ENCODE assay signal across 8 cellular contexts in genomic region chr5:132776077-132776931, GRCh38. TPM values are rescaled to one million over a fixed set of nuclear protein-coding genes. Genes with fewer than 3 reads are reported as not detected.
A peak's percentile ranks its signal among the peaks of the same experiment; 100 is the strongest.
DNase-seq lines count a peak whose midpoint lies in the region; ATAC-seq and TF ChIP-seq lines count a peak whose summit lies in the region.

No MANE protein-coding gene starts in this region.

- H3K4me3 ChIP-seq in AG04450 (ENCODE audit: low read depth, low read length) (peak overlapping the region; percentile 79), HL-60 (replicated peaks; ENCODE audit: insufficient read depth, low read length) (peak overlapping the region; percentile 55)

- no peaks in the 10 kb centered on the region for H3K27me3 ChIP-seq in AG04450 (ENCODE audit: control insufficient read depth, insufficient read depth, low read length)
- no peaks in the 10 kb centered on the region for H3K27me3 ChIP-seq in HL-60 (ENCODE audit: insufficient read depth, poor library complexity, severe bottlenecking)

- peak overlapping the region; percentile 80 for H3K4me3 Mint-ChIP-seq in activated T-helper 1 cell treated with anti-CD3 and anti-CD28 coated beads, Interleukin-12 subunit alpha, Interleukin-12 subunit beta, Interleukin-2, Interleukin-4 antibody, amounts not matched to agents 30 ng/mL and 10 ng/mL and 1 ng/mL, durations not matched to agents 14 hours and 24 hours and 36 hours

- no peak overlapping the region for H3K27ac ChIP-seq in AG04450 (ENCODE audit: low read depth, low read length)
- H3K27ac ChIP-seq in HL-60 (replicated peaks), result no peak overlapping the region

- CTCF ChIA-PET in AG04450 (lab: Charles Lee), result interaction anchor here (0.8 kb wide), 2 partner anchors 9 to 44 kb away, joined by 5 to 7 read pairs; no protein-coding TSS in a partner anchor

- DNase-seq in AG04450 (ENCODE audit: low read depth, low spot score) (no peak), HL-60 (ENCODE audit: low read depth in 1 of 2, low spot score in 1 of 2) (no peak), Right ventricle myocardium inferior (ENCODE audit: missing footprints) (peak; percentile 65), occipital lobe (lab: John Stamatoyannopoulos, UW) (peak; percentile 56), NCI-H1694 treated with DMSO at 0.1 percent for 48 hours (lab: John Stamatoyannopoulos, UW) (no peak), OCI-M2 (lab: John Stamatoyannopoulos, UW; ENCODE audit: unreplicated experiment) (no peak)
- DNase-seq in activated T-helper 1 cell treated with anti-CD3 and anti-CD28 coated beads, Interleukin-12 subunit alpha, Interleukin-12 subunit beta, Interleukin-2, Interleukin-4 antibody, amounts not matched to agents 30 ng/mL and 10 ng/mL and 1 ng/mL, durations not matched to agents 14 hours and 24 hours and 36 hours (ENCODE audit: low spot score), result no peak

- ATAC-seq in GM18498 (IDR thresholded peaks at IDR 0.05; ENCODE audit: unreplicated experiment), result peak; percentile 24
- peak; percentile 56 for ATAC-seq in Right ventricle myocardium inferior

- intact Hi-C loops in activated T-helper 1 cell treated with anti-CD3 and anti-CD28 coated beads, Interleukin-12 subunit alpha, Interleukin-12 subunit beta, Interleukin-2, Interleukin-4 antibody, amounts not matched to agents 30 ng/mL and 10 ng/mL and 1 ng/mL, durations not matched to agents 14 hours and 24 hours and 36 hours (cut with micrococcal nuclease), result loop anchor here (1.0 to 2.0 kb wide), 2 partner anchors 23 to 44 kb away; no protein-coding TSS in a partner anchor
- intact Hi-C loops in Right ventricle myocardium inferior (cut with DNase I), result loop anchor here (2.0 to 5.0 kb wide), 2 partner anchors 40 to 41 kb away; partner anchors contain the start of gene KIF3A

- H3K36me3 Mint-ChIP-seq in activated T-helper 1 cell treated with anti-CD3 and anti-CD28 coated beads, Interleukin-12 subunit alpha, Interleukin-12 subunit beta, Interleukin-2, Interleukin-4 antibody, amounts not matched to agents 30 ng/mL and 10 ng/mL and 1 ng/mL, durations not matched to agents 14 hours and 24 hours and 36 hours (ENCODE audit: low read depth), result peaks cover 1% of the 10 kb centered on the region

- H3K9me3 Mint-ChIP-seq in activated T-helper 1 cell treated with anti-CD3 and anti-CD28 coated beads, Interleukin-12 subunit alpha, Interleukin-12 subunit beta, Interleukin-2, Interleukin-4 antibody, amounts not matched to agents 30 ng/mL and 10 ng/mL and 1 ng/mL, durations not matched to agents 14 hours and 24 hours and 36 hours, result no peaks in the 10 kb centered on the region

- H3K27ac Mint-ChIP-seq in activated T-helper 1 cell treated with anti-CD3 and anti-CD28 coated beads, Interleukin-12 subunit alpha, Interleukin-12 subunit beta, Interleukin-2, Interleukin-4 antibody, amounts not matched to agents 30 ng/mL and 10 ng/mL and 1 ng/mL, durations not matched to agents 14 hours and 24 hours and 36 hours, result no peak overlapping the region

- H3K27me3 Mint-ChIP-seq in activated T-helper 1 cell treated with anti-CD3 and anti-CD28 coated beads, Interleukin-12 subunit alpha, Interleukin-12 subunit beta, Interleukin-2, Interleukin-4 antibody, amounts not matched to agents 30 ng/mL and 10 ng/mL and 1 ng/mL, durations not matched to agents 14 hours and 24 hours and 36 hours (ENCODE audit: insufficient read depth), result peaks cover 34% of the 10 kb centered on the region

- H3K4me1 Mint-ChIP-seq in activated T-helper 1 cell treated with anti-CD3 and anti-CD28 coated beads, Interleukin-12 subunit alpha, Interleukin-12 subunit beta, Interleukin-2, Interleukin-4 antibody, amounts not matched to agents 30 ng/mL and 10 ng/mL and 1 ng/mL, durations not matched to agents 14 hours and 24 hours and 36 hours (ENCODE audit: low read depth), result peaks cover 36% of the 10 kb centered on the region

- POLR2A ChIA-PET in AG04450 (lab: Yijun Ruan, JAX), result no interaction called here

- no peak for TF ChIP-seq CTCF in AG04450 (IDR thresholded peaks at IDR 0.05; ENCODE audit: low read depth, low read length)
- no peak for TF ChIP-seq CTCF in HL-60 (IDR thresholded peaks at IDR 0.05; ENCODE audit: insufficient read depth, low read length)

- no peaks in the 10 kb centered on the region for H3K9me3 ChIP-seq in AG04450 (ENCODE audit: control insufficient read depth, insufficient read depth, low read length)

RNA-seq across cellular contexts. Expression of gene SEPTIN8, which starts 0.7 kb away (rescaled TPM):
- polyA plus RNA-seq in AG04450 (2011; rRNA removed), result 62.4 and 70.0 TPM in 2 replicates
- polyA minus RNA-seq in AG04450 (2011; rRNA and poly(A)+ RNA removed), result 49.2 and 55.2 TPM in 2 replicates
- total RNA-seq in activated T-helper 1 cell treated with anti-CD3 and anti-CD28 coated beads, Interleukin-12 subunit alpha, Interleukin-12 subunit beta, Interleukin-2, Interleukin-4 antibody, amounts not matched to agents 30 ng/mL and 10 ng/mL and 1 ng/mL, durations not matched to agents 14 hours and 24 hours and 36 hours, result 45.8 and 46.2 TPM in 2 replicates
- total RNA-seq in Right ventricle myocardium inferior (28.5 TPM), occipital lobe (29.5 TPM)

RNA-seq across cellular contexts. Expression of gene CCNI2, which starts 29.1 kb away (rescaled TPM):
- not detected in 2 replicates for polyA plus RNA-seq in AG04450 (2011; rRNA removed)
- not detected in 2 replicates for polyA minus RNA-seq in AG04450 (2011; rRNA and poly(A)+ RNA removed)
- total RNA-seq in activated T-helper 1 cell treated with anti-CD3 and anti-CD28 coated beads, Interleukin-12 subunit alpha, Interleukin-12 subunit beta, Interleukin-2, Interleukin-4 antibody, amounts not matched to agents 30 ng/mL and 10 ng/mL and 1 ng/mL, durations not matched to agents 14 hours and 24 hours and 36 hours, result 52.5 and 55.6 TPM in 2 replicates
- total RNA-seq in Right ventricle myocardium inferior (0.16 TPM), occipital lobe (0.16 TPM)

RNA-seq across cellular contexts. Expression of gene SOWAHA, which starts 36.8 kb away (rescaled TPM):
- polyA plus RNA-seq in AG04450 (2011; rRNA removed), result 0.05 TPM in 1 of 2 replicates, not detected in the other
- 0.05 TPM in 1 of 2 replicates, not detected in the other for polyA minus RNA-seq in AG04450 (2011; rRNA and poly(A)+ RNA removed)
- total RNA-seq in activated T-helper 1 cell treated with anti-CD3 and anti-CD28 coated beads, Interleukin-12 subunit alpha, Interleukin-12 subunit beta, Interleukin-2, Interleukin-4 antibody, amounts not matched to agents 30 ng/mL and 10 ng/mL and 1 ng/mL, durations not matched to agents 14 hours and 24 hours and 36 hours, result 0.47 and 0.54 TPM in 2 replicates
- 0.27 TPM for total RNA-seq in Right ventricle myocardium inferior
- total RNA-seq in occipital lobe, result 5.1 TPM

RNA-seq across cellular contexts. Expression of gene KIF3A, which starts 39.0 kb away (rescaled TPM):
- polyA plus RNA-seq in AG04450 (2011; rRNA removed), result 6.7 and 8.9 TPM in 2 replicates
- 2.7 and 10.3 TPM in 2 replicates for polyA minus RNA-seq in AG04450 (2011; rRNA and poly(A)+ RNA removed)
- total RNA-seq in activated T-helper 1 cell treated with anti-CD3 and anti-CD28 coated beads, Interleukin-12 subunit alpha, Interleukin-12 subunit beta, Interleukin-2, Interleukin-4 antibody, amounts not matched to agents 30 ng/mL and 10 ng/mL and 1 ng/mL, durations not matched to agents 14 hours and 24 hours and 36 hours, result 58.5 and 66.9 TPM in 2 replicates
- total RNA-seq in Right ventricle myocardium inferior (10.2 TPM), occipital lobe (76.7 TPM)

RNA-seq across cellular contexts. Expression of gene SHROOM1, which starts 54.1 kb away (rescaled TPM):
- 4.5 and 6.0 TPM in 2 replicates for polyA plus RNA-seq in AG04450 (2011; rRNA removed)
- 7.6 and 8.0 TPM in 2 replicates for polyA minus RNA-seq in AG04450 (2011; rRNA and poly(A)+ RNA removed)
- total RNA-seq in activated T-helper 1 cell treated with anti-CD3 and anti-CD28 coated beads, Interleukin-12 subunit alpha, Interleukin-12 subunit beta, Interleukin-2, Interleukin-4 antibody, amounts not matched to agents 30 ng/mL and 10 ng/mL and 1 ng/mL, durations not matched to agents 14 hours and 24 hours and 36 hours, result 6.5 and 8.3 TPM in 2 replicates
- 5.0 TPM for total RNA-seq in Right ventricle myocardium inferior
- total RNA-seq in occipital lobe, result 0.47 TPM

Comparison
In these comparisons a context has a peak if more than half of its experiments do, and no peak if none do; other contexts are left out.
1. DNase-seq: peak in Right ventricle myocardium inferior (single experiment) and occipital lobe (single experiment); none in AG04450 (single experiment), HL-60 (0 of 2), activated T-helper 1 cell treated with anti-CD3 and anti-CD28 coated beads, Interleukin-12 subunit alpha, Interleukin-12 subunit beta, Interleukin-2, Interleukin-4 antibody, amounts not matched to agents 30 ng/mL and 10 ng/mL and 1 ng/mL, durations not matched to agents 14 hours and 24 hours and 36 hours (single experiment), NCI-H1694 treated with DMSO at 0.1 percent for 48 hours (single experiment) and OCI-M2 (single experiment).
2. RNA of gene CCNI2, which starts 29.1 kb away (total RNA-seq): 52.5 to 55.6 TPM in activated T-helper 1 cell treated with anti-CD3 and anti-CD28 coated beads, Interleukin-12 subunit alpha, Interleukin-12 subunit beta, Interleukin-2, Interleukin-4 antibody, amounts not matched to agents 30 ng/mL and 10 ng/mL and 1 ng/mL, durations not matched to agents 14 hours and 24 hours and 36 hours; 0.16 TPM in Right ventricle myocardium inferior (single experiment) and 0.16 TPM in occipital lobe (single experiment); every median in the first group is over 10 times any median in the second.